ENCODE assay signal across 14 cellular contexts in the genomic region with DNA sequence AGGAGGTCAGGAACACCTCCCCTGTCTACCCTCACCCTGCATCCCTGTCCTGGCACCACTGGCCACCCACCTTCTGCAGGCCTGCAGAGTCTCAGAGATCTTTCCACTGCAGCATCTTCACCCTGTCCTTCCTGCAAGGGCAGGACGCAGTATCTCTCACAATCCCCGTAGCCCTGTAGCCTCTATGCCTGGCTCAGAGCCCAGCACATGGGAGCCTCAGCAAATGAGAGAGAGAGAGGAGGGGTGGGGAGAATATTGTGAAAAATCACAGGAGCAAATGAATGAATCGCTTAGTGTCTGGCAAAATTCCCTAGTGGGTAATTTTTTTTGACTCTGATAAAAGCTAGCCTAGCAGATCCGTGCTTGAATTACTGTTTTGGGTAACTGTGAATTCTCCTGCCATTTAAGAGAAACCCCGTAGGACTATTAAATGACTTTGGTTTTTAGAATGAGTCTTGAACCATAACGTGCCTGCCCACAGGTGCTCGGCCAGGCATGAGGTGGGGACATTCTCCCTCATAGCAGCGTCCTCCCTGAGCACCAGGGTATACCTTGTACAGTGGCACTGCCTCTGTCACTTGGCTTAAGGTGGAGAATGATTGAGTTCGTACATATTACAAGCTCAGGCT.
DNase-seq lines count a peak whose midpoint lies in the region; ATAC-seq, FAIRE-seq and TF ChIP-seq lines count a peak whose summit lies in the region.
"Had no signal": no experiment of that assay in that cellular context is flagged by ENCODE, and none has a peak within 500 bp of the region (broad histone marks: within the 10 kb centered on the region; RNA-seq: fewer than 3 reads in every experiment).

No MANE protein-coding gene starts in this region.

- no peaks in the 10 kb centered on the region for H3K9me3 ChIP-seq in GM12878 (replicated peaks; ENCODE audit: control insufficient read depth, insufficient read depth, low read length)
- H3K9me3 ChIP-seq in right cardiac atrium (ENCODE audit: control insufficient read depth, low read length): no peaks in the 10 kb centered on the region
- H3K9me3 ChIP-seq in mesenchymal stem cell (ENCODE audit: control insufficient read depth, low read length): no peaks in the 10 kb centered on the region

- H3K27me3 ChIP-seq in GM12878 (replicated peaks in 1 of 2; ENCODE audit: control insufficient read depth in 2 of 2, insufficient read depth in 2 of 2, low read length in 1 of 2): no peaks in the 10 kb centered on the region
- H3K27me3 ChIP-seq in right cardiac atrium (ENCODE audit: control insufficient read depth, insufficient read depth): no peaks in the 10 kb centered on the region
- H3K27me3 ChIP-seq in mesenchymal stem cell (ENCODE audit: control insufficient read depth in 1 of 2, insufficient read depth in 1 of 2, low read length in 2 of 2): peaks cover 0 to 15% of the 10 kb centered on the region in 2 experiments

- SMC1A ChIA-PET in GM12878 (lab: Charles Lee; ENCODE audit: uncharacterized antibody, unreplicated experiment): no interaction called here

- no peak overlapping the region for H2BK15ac ChIP-seq in mesenchymal stem cell (ENCODE audit: low read depth, poor library complexity, severe bottlenecking)

- H2BK5ac ChIP-seq in mesenchymal stem cell (ENCODE audit: low read depth, low read length, poor library complexity, severe bottlenecking): no peak overlapping the region

- H3K14ac ChIP-seq in mesenchymal stem cell (ENCODE audit: low read length in 2 of 2): no peak overlapping the region

- no peak overlapping the region for H3K18ac ChIP-seq in mesenchymal stem cell (ENCODE audit: low read depth in 1 of 2, low read length in 2 of 2)

- TF ChIP-seq RAD21 in GM12878 (IDR thresholded peaks at IDR 0.05; ENCODE audit: insufficient read depth, low read depth, low read length): no peak

- H3K4me3 ChIP-seq in GM12878 (no peak overlapping the region), right cardiac atrium (ENCODE audit: low read length) (no peak overlapping the region), mesenchymal stem cell (ENCODE audit: insufficient read depth in 1 of 2, low read depth in 1 of 2, low read length in 2 of 2) (no peak overlapping the region)

- no peak overlapping the region for H4K8ac ChIP-seq in mesenchymal stem cell (ENCODE audit: low read length)

- DNase-seq in DMS 273 (lab: John Stamatoyannopoulos, UW; ENCODE audit: unreplicated experiment): peak; percentile 54
- DNase-seq in DMS 273 treated with DMSO at 0.1 percent for 48 hours (lab: John Stamatoyannopoulos, UW): no peak
- no peak for DNase-seq in GM12878 (ENCODE audit: low read depth, low spot score)
- peak; percentile 64 to 88 (median 86) for DNase-seq in right cardiac atrium
- DNase-seq in substantia nigra (lab: John Stamatoyannopoulos, UW): peak in 27 of 49 donors; percentile 5 to 78 (median 43)
- DNase-seq in activated CD8-positive, alpha-beta memory T cell treated with anti-CD3 and anti-CD28 coated beads, Interleukin-2, amount 50 U/mL, for 48 hours: no peak
- no peak for DNase-seq in mesenchymal stem cell
- DNase-seq: EL, MM.1S had no signal

- CTCF ChIA-PET in GM12878 (lab: Yijun Ruan, JAX): no interaction called here

- TF ChIP-seq CTCF in GM12878 (IDR thresholded peaks at IDR 0.05 in 2 of 3, conservative IDR thresholded peaks at IDR 0.05 in 1 of 3; ENCODE audit: control insufficient read depth in 2 of 3, extremely low read depth in 1 of 3, insufficient read depth in 1 of 3, low read depth in 3 of 3, low read length in 3 of 3): no peak

- BruUV-seq in GM12878 (replicated peaks; lab: Mats Ljungman, UMichigan): no TSS peak

- no peak overlapping the region for H2BK12ac ChIP-seq in mesenchymal stem cell (ENCODE audit: low read length in 2 of 2)

- no peak for TF ChIP-seq POLR2A in GM12878 (IDR thresholded peaks at IDR 0.05; ENCODE audit: low read depth, low read length)

- FAIRE-seq in GM12878 (lab: Jason Lieb, UNC): no peak
- FAIRE-seq: H54, islet of Langerhans had no signal

- intact Hi-C loops in GM12878 (cut with micrococcal nuclease; ENCODE audit: unreplicated experiment) (no loop called here), right cardiac atrium (cut with DNase I) (no loop called here)

- H3K4ac ChIP-seq in mesenchymal stem cell (ENCODE audit: low read depth in 1 of 2, low read length in 2 of 2): no peak overlapping the region

- H3K27ac ChIP-seq in GM12878 (ENCODE audit: control insufficient read depth, insufficient read depth) (no peak overlapping the region), right cardiac atrium (ENCODE audit: low read length) (peak overlapping the region; percentile 55), substantia nigra (ENCODE audit: low read depth, low read length, poor library complexity, severe bottlenecking) (no peak overlapping the region), mesenchymal stem cell (ENCODE audit: low read length, poor library complexity, severe bottlenecking) (no peak overlapping the region)
- H3K27ac ChIP-seq: 22Rv1 had no signal

- H3K36me3 ChIP-seq in GM12878 (ENCODE audit: control insufficient read depth in 2 of 2, insufficient read depth in 2 of 2, low read length in 1 of 2): no peaks in the 10 kb centered on the region
- peaks cover 0 to 10% of the 10 kb centered on the region in 2 experiments for H3K36me3 ChIP-seq in mesenchymal stem cell (ENCODE audit: control insufficient read depth in 1 of 2, insufficient read depth in 2 of 2, low read depth in 1 of 2, low read length in 2 of 2)

- ATAC-seq in GM12878 (peak; percentile 35), right cardiac atrium (peak; percentile 52 to 67), GM21423 (IDR thresholded peaks at IDR 0.05; ENCODE audit: unreplicated experiment) (no peak)
- ATAC-seq: WTC11 had no signal

- no peak for TF ChIP-seq EP300 in GM12878 (IDR thresholded peaks at IDR 0.05; ENCODE audit: borderline replicate concordance in 1 of 2, control insufficient read depth in 1 of 2, low read depth in 2 of 2, low read length in 2 of 2)

- H3K4me1 ChIP-seq in GM12878 (ENCODE audit: control insufficient read depth, insufficient read depth, low read length) (no peaks in the 10 kb centered on the region), right cardiac atrium (ENCODE audit: control insufficient read depth, insufficient read depth, low read length) (peaks cover 19% of the 10 kb centered on the region), mesenchymal stem cell (ENCODE audit: control insufficient read depth, insufficient read depth, low read depth, low read length) (peaks cover 3% of the 10 kb centered on the region)

- RAD21 ChIA-PET in GM12878 (lab: Charles Lee; ENCODE audit: unreplicated experiment): no interaction called here

- WGBS in GM12878 (ENCODE audit: insufficient coverage, insufficient replicate concordance, low lambda C conversion rate, missing lambda C conversion rate): 0% methylated on average over 9 of the region's 9 CpGs
- 33% methylated on average over 9 of the region's 9 CpGs for WGBS in right cardiac atrium
- WGBS in mesenchymal stem cell: 81% methylated on average over 9 of the region's 9 CpGs

- no peaks in the 10 kb centered on the region for H4K20me1 ChIP-seq in GM12878 (ENCODE audit: control insufficient read depth, insufficient read depth)

- H3K79me1 ChIP-seq in mesenchymal stem cell (replicated peaks; ENCODE audit: low read length, poor library complexity, severe bottlenecking): no peaks in the 10 kb centered on the region

- no peak overlapping the region for H4K91ac ChIP-seq in mesenchymal stem cell (ENCODE audit: low read length)

- POLR2A ChIA-PET in GM12878 (lab: Charles Lee): no interaction called here

- H2BK120ac ChIP-seq in mesenchymal stem cell (ENCODE audit: low read depth, low read length): no peak overlapping the region

- H3K4me2 ChIP-seq in GM12878 (ENCODE audit: control insufficient read depth, insufficient read depth) (no peak overlapping the region), mesenchymal stem cell (ENCODE audit: low read length, poor library complexity, severe bottlenecking) (no peak overlapping the region)

- in situ Hi-C loops in GM12878 (cut with MboI): no loop called here

- no peak overlapping the region for H2AFZ ChIP-seq in GM12878 (ENCODE audit: control insufficient read depth, low read depth, low read length)
- H2AFZ ChIP-seq in mesenchymal stem cell (ENCODE audit: low read depth, low read length): no peak overlapping the region

- no peak overlapping the region for H2AK5ac ChIP-seq in mesenchymal stem cell (ENCODE audit: low read length, severe bottlenecking)

- no peaks in the 10 kb centered on the region for H3K79me2 ChIP-seq in GM12878 (ENCODE audit: control insufficient read depth, insufficient read depth, low read length)

- no peak overlapping the region for H3K23ac ChIP-seq in mesenchymal stem cell (ENCODE audit: low read length in 2 of 2)

- H3K9ac ChIP-seq in GM12878 (ENCODE audit: control insufficient read depth, insufficient read depth, low read length) (no peak overlapping the region), mesenchymal stem cell (ENCODE audit: low read length) (no peak overlapping the region)

TF ChIP-seq in GM12878, 131 proteins besides CTCF, POLR2A, EP300 and RAD21:
- TF ChIP-seq HCFC1 (IDR thresholded peaks at IDR 0.05; ENCODE audit: low read length): no peak
- TF ChIP-seq EZH2 (IDR thresholded peaks at IDR 0.05; ENCODE audit: borderline replicate concordance, control insufficient read depth, low read depth, low read length): no peak

Comparison
In these comparisons a context has a peak if more than half of its experiments do, and no peak if none do; other contexts are left out.
1. DNase-seq: peak in DMS 273 (single experiment), right cardiac atrium (3 of 3) and substantia nigra (27 of 49); none in DMS 273 treated with DMSO at 0.1 percent for 48 hours (single experiment), GM12878 (single experiment), activated CD8-positive, alpha-beta memory T cell treated with anti-CD3 and anti-CD28 coated beads, Interleukin-2, amount 50 U/mL, for 48 hours (single experiment) and mesenchymal stem cell (single experiment).